ENCODE assay signal across 1 cellular context in the genomic region with DNA sequence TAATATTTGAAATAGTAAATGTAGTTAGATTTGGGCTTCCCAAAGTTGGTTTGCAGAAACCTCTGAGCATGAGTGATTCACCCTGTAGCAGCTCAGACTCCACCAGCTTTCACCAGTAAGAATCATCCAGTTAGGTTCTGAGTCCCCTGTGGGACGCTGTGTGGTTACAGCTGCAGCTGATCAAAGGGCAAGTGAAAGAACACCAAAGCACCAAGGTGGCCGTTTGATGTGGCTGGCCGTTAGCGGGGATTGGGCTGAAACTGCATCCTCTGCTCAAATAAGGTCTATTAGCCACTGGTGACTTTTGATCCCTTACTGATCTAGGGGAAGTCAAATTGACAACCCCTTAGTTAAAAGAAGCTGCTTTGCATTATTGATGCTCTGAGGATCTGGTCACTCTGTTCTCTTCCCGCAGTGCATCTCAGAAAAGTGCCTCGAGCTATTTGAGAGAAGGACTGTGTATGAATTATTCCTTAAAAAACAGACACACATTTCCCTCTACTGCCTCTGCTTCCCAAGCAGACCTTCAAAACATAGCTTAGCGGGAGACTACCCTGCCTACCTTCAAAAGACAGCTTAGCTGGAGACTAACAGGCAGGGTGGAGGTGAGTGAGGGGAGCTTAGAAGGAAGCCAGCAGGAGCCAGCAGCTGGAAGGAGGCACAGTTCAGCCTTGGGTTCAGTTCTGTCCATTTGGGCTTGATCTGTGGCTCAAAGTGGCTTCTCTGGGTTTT.
TF ChIP-seq lines count a peak whose summit lies in the region.

No MANE protein-coding gene starts in this region.

TF ChIP-seq in SK-N-SH, 30 proteins besides CTCF, POLR2A, EP300 and RAD21 (continued from another document):
- TF ChIP-seq, protein P1, sequence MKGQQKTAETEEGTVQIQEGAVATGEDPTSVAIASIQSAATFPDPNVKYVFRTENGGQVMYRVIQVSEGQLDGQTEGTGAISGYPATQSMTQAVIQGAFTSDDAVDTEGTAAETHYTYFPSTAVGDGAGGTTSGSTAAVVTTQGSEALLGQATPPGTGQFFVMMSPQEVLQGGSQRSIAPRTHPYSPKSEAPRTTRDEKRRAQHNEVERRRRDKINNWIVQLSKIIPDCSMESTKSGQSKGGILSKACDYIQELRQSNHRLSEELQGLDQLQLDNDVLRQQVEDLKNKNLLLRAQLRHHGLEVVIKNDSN (IDR thresholded peaks at IDR 0.05; ENCODE audit: borderline replicate concordance, low read depth), result no peak
- TF ChIP-seq RFX5 (IDR thresholded peaks at IDR 0.05; ENCODE audit: low read length) (no peak), FOSL2 (IDR thresholded peaks at IDR 0.05; ENCODE audit: borderline replicate concordance, low read depth) (no peak), TEAD4 (IDR thresholded peaks at IDR 0.05; ENCODE audit: borderline replicate concordance, insufficient read depth) (no peak), NFIC (IDR thresholded peaks at IDR 0.05; ENCODE audit: borderline replicate concordance) (no peak)
